8 cellular contexts compared by ENCODE assay signal in genomic region chr5:173144200-173145176, GRCh38. TPM values are rescaled to one million over a fixed set of nuclear protein-coding genes. Genes with fewer than 3 reads are reported as not detected.
DNase-seq lines count a peak whose midpoint lies in the region; TF ChIP-seq lines count a peak whose summit lies in the region.

Gene BNIP1, plus strand, starts transcription at chr5:173144531. Its CDS starts 15 bp downstream, at chr5:173144546.

- peaks cover 13% of the 10 kb centered on the region for H3K36me3 ChIP-seq in neuron (ENCODE audit: insufficient read depth, low read length)
- peaks cover 3 to 32% (median 24%) of the 10 kb centered on the region in 5 donors for H3K36me3 ChIP-seq in subcutaneous abdominal adipose tissue (ENCODE audit: control insufficient read depth in 5 of 5, insufficient read depth in 5 of 5, low read length in 5 of 5)

- H3K27me3 ChIP-seq in neuron (ENCODE audit: insufficient read depth, low read length) (no peaks in the 10 kb centered on the region), subcutaneous abdominal adipose tissue (ENCODE audit: control insufficient read depth in 5 of 5, insufficient read depth in 4 of 5, low read length in 5 of 5) (no peaks in the 10 kb centered on the region)

- H3K4me3 ChIP-seq in HFF-Myc (replicated peaks; ENCODE audit: low read depth, low read length): peak within 1 kb of the TSS; percentile 92
- peak within 1 kb of the TSS; percentile 94 for H3K4me3 ChIP-seq in neuron (ENCODE audit: low read length)
- peak within 1 kb of the TSS; percentile 90 to 97 (median 95) for H3K4me3 ChIP-seq in subcutaneous abdominal adipose tissue (ENCODE audit: low read depth in 1 of 5, low read length in 5 of 5)

- TF ChIP-seq CTCF in HFF-Myc (IDR thresholded peaks at IDR 0.05; ENCODE audit: low read depth, low read length, missing control alignments): peak; percentile 98

- peak within 1 kb of the TSS; percentile 79 for H3K27ac ChIP-seq in subcutaneous abdominal adipose tissue (ENCODE audit: low read depth, low read length)

- DNase-seq in GM04504 (ENCODE audit: low read depth) (peak; percentile 85), HFF-Myc (ENCODE audit: extremely low read depth, low read depth) (peak; percentile 85), MV-4-11 (lab: John Stamatoyannopoulos, UW) (peak; percentile 87), SK-MEL-5 (ENCODE audit: low read depth, low spot score) (peak; percentile 93), foreskin melanocyte (peak; percentile 89)
- peak; percentile 98 for DNase-seq in activated naive CD4-positive, alpha-beta T cell treated with Interleukin-2 at 50 U/mL for 16 hours

- H3K9me3 ChIP-seq in neuron (ENCODE audit: low read length) (no peaks in the 10 kb centered on the region), subcutaneous abdominal adipose tissue (ENCODE audit: control insufficient read depth in 5 of 5, low read length in 5 of 5) (no peaks in the 10 kb centered on the region)

- peaks cover 8% of the 10 kb centered on the region for H3K4me1 ChIP-seq in neuron (ENCODE audit: insufficient read depth, low read length)
- H3K4me1 ChIP-seq in subcutaneous abdominal adipose tissue (ENCODE audit: control insufficient read depth in 5 of 5, insufficient read depth in 5 of 5, low read length in 5 of 5): peaks cover 2 to 9% (median 6%) of the 10 kb centered on the region in 5 donors

- in situ Hi-C loops in SK-MEL-5 (cut with HindIII; ENCODE audit: low pct_unique_long_range_greater_than_20kb, low sequenced_read_pairs): no loop called here

- H3K9ac ChIP-seq in subcutaneous abdominal adipose tissue (ENCODE audit: low read length in 5 of 5): peak within 1 kb of the TSS; percentile 71 to 98 (median 96)

- peak within 1 kb of the TSS; percentile 85 for H2AFZ ChIP-seq in neuron (ENCODE audit: low read depth, low read length)

RNA-seq across cellular contexts. Expression of gene BNIP1, which starts in this region (rescaled TPM):
- 17.1 and 18.0 TPM in 2 replicates for total RNA-seq in SK-MEL-5 (2014; rRNA removed; shearing (Covaris generic))
- 8.6 and 12.3 TPM in 2 replicates for polyA plus RNA-seq in SK-MEL-5 (2015; cell fraction: cytosol; rRNA removed)
- 9.9 and 20.0 TPM in 2 replicates for polyA plus RNA-seq in SK-MEL-5 (2015; cell fraction: nucleus; rRNA removed)

Comparison
In these comparisons a context has a peak if more than half of its experiments do, and no peak if none do; other contexts are left out.
1. Peak in every context shown above with its lines: DNase-seq, H3K4me3 ChIP-seq and H3K27ac ChIP-seq.